In the genomic region with DNA sequence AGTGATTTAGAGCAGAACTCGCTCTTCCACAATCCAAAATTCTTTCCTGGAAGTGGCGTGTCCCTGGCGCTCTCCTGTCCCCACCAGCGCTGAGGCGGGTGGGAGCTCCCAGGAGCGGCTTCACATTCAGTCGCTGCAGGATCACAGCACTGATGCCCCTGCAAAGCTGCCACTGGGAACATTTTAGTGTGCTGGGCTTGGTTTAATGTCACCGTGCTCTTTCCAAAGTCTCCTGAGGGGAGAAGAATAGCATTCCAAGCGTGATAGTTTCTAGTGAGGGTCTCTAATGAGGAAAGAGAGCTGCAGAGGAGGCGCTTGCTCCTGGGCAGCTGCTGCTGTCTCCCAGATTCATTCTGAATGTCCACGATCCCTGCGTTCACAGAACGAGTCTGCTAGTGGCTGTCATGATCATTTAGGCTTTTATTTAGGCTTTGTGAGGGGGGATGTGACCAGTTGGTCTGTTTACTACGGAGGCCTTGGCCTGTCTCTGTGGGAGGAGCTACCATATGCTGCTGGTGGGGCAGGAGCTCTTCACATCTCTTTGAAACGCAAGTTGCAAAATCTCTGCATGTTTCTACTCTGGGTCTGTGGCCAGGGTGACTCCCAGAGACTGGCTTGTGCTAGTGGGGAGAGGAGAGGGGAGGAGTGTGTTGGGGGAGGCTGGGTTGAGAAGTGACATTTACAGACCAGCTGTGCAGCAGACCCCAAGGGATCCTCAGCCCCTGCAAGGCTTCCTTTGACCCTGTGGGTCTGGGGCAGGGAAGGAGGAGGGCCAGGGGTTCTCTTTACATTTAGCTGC, we compare ENCODE assay signal across 13 cellular contexts. TPM values are rescaled to one million over a fixed set of nuclear protein-coding genes. Genes with fewer than 3 reads are reported as not detected.
DNase-seq lines count a peak whose midpoint lies in the region; ATAC-seq and TF ChIP-seq lines count a peak whose summit lies in the region.
"Had no signal": no experiment of that assay in that cellular context is flagged by ENCODE, and none has a peak within 500 bp of the region (broad histone marks: within the 10 kb centered on the region; RNA-seq: fewer than 3 reads in every experiment).

No MANE protein-coding gene starts in this region.

- H3K9me3 Mint-ChIP-seq in osteocyte (ENCODE audit: unreplicated experiment) (peaks cover 5% of the 10 kb centered on the region), chondrocyte (ENCODE audit: low read depth) (no peaks in the 10 kb centered on the region)

- WGBS in heart right ventricle, 2 donors: 51 to 61% methylated on average over 15 of the region's 15 CpGs

- H3K27ac Mint-ChIP-seq in osteocyte (ENCODE audit: unreplicated experiment): no peak overlapping the region
- H3K27ac Mint-ChIP-seq in chondrocyte (ENCODE audit: unreplicated experiment): no peak overlapping the region
- H3K27ac Mint-ChIP-seq: activated CD8-positive, alpha-beta memory T cell treated with anti-CD3 and anti-CD28 coated beads, Interleukin-2, amount 10 ng/mL, durations not matched to agents 7 days and 5 days had no signal

- H3K4me3 Mint-ChIP-seq in osteocyte (ENCODE audit: unreplicated experiment) (no peak overlapping the region), chondrocyte (ENCODE audit: unreplicated experiment) (no peak overlapping the region)
- H3K4me3 Mint-ChIP-seq: activated CD8-positive, alpha-beta memory T cell treated with anti-CD3 and anti-CD28 coated beads, Interleukin-2, amount 10 ng/mL, durations not matched to agents 7 days and 5 days had no signal

- DNase-seq in SK-N-DZ (ENCODE audit: low spot score) (peak; percentile 71), heart right ventricle (no peak), osteocyte (ENCODE audit: extremely low spot score, unreplicated experiment) (peak; percentile 66), pons (ENCODE audit: low spot score) (no peak), chondrocyte (ENCODE audit: low spot score) (no peak), NCI-H1694 treated with DMSO at 0.1 percent for 48 hours (lab: John Stamatoyannopoulos, UW) (no peak)
- DNase-seq: activated CD8-positive, alpha-beta memory T cell treated with anti-CD3 and anti-CD28 coated beads, Interleukin-2, amount 10 ng/mL, durations not matched to agents 7 days and 5 days; NCI-H2029 treated with DMSO at 0.1 percent for 48 hours had no signal

- no peaks in the 10 kb centered on the region for H4K20me1 ChIP-seq in BLaER1 treated with 17β-estradiol and CSF1 and Interleukin-3, amounts not matched to agents 10 nM and 100 nM

- H3K27me3 ChIP-seq in BLaER1 treated with 17β-estradiol and CSF1 and Interleukin-3, amounts not matched to agents 10 nM and 100 nM: no peaks in the 10 kb centered on the region
- H3K27me3 ChIP-seq in heart right ventricle: peaks cover 0 to 9% (median 0%) of the 10 kb centered on the region in 7 donors

- ATAC-seq in heart right ventricle (peak; percentile 44 to 83 (median 68)), GM19463 (IDR thresholded peaks at IDR 0.05; ENCODE audit: unreplicated experiment) (no peak)
- ATAC-seq: activated CD8-positive, alpha-beta memory T cell treated with anti-CD3 and anti-CD28 coated beads, Interleukin-2, amount 10 ng/mL, durations not matched to agents 7 days and 5 days; activated naive CD4-positive, alpha-beta T cell treated with anti-CD3 and anti-CD28 coated beads, Interleukin-2, amount 50 U/mL, for 72 hours had no signal

- H3K4me1 ChIP-seq in BLaER1 treated with 17β-estradiol and CSF1 and Interleukin-3, amounts not matched to agents 10 nM and 100 nM: peaks cover 35 to 55% (median 47%) of the 10 kb centered on the region in 10 experiments
- peaks cover 0 to 25% (median 15%) of the 10 kb centered on the region in 9 donors for H3K4me1 ChIP-seq in heart right ventricle

- H3K36me3 Mint-ChIP-seq in osteocyte (ENCODE audit: unreplicated experiment) (no peaks in the 10 kb centered on the region), chondrocyte (ENCODE audit: low read depth) (no peaks in the 10 kb centered on the region)
- H3K36me3 Mint-ChIP-seq: activated naive CD4-positive, alpha-beta T cell treated with anti-CD3 and anti-CD28 coated beads, Interleukin-2, amount 50 U/mL, for 72 hours had no signal

- H3K4me2 ChIP-seq in BLaER1 treated with 17β-estradiol and CSF1 and Interleukin-3, amounts not matched to agents 10 nM and 100 nM: peak overlapping the region; percentile 74 to 93 (median 84)

- intact Hi-C loops in heart right ventricle (cut with DNase I): no loop called here

- H3K9ac ChIP-seq in BLaER1 treated with 17β-estradiol and CSF1 and Interleukin-3, amounts not matched to agents 10 nM and 100 nM: peak overlapping the region in 8 of 11 experiments; percentile 38 to 72 (median 55); a peak in 15 of 22 replicates

- H3K36me3 ChIP-seq in BLaER1 treated with 17β-estradiol and CSF1 and Interleukin-3, amounts not matched to agents 10 nM and 100 nM: no peaks in the 10 kb centered on the region
- H3K36me3 ChIP-seq in heart right ventricle: no peaks in the 10 kb centered on the region
- H3K36me3 ChIP-seq: neutrophil had no signal

- H3K27me3 Mint-ChIP-seq in osteocyte (ENCODE audit: unreplicated experiment) (peaks cover 19% of the 10 kb centered on the region), chondrocyte (ENCODE audit: low read depth) (no peaks in the 10 kb centered on the region)

- H3K27ac ChIP-seq in BLaER1 treated with 17β-estradiol and CSF1 and Interleukin-3, amounts not matched to agents 10 nM and 100 nM: peak overlapping the region in 9 of 11 experiments; percentile 35 to 83 (median 69); a peak in 17 of 22 replicates
- peak overlapping the region in 5 of 10 donors; percentile 1 to 51 (median 32) for H3K27ac ChIP-seq in heart right ventricle
- H3K27ac ChIP-seq: neutrophil, SK-N-MC had no signal

- H3K4me1 Mint-ChIP-seq in osteocyte (ENCODE audit: unreplicated experiment) (peaks cover 19% of the 10 kb centered on the region), chondrocyte (ENCODE audit: low read depth) (peaks cover 13% of the 10 kb centered on the region)
- H3K4me1 Mint-ChIP-seq: activated CD8-positive, alpha-beta memory T cell treated with anti-CD3 and anti-CD28 coated beads, Interleukin-2, amount 10 ng/mL, durations not matched to agents 7 days and 5 days had no signal

- H3K4me3 ChIP-seq in BLaER1 treated with 17β-estradiol and CSF1 and Interleukin-3, amounts not matched to agents 10 nM and 100 nM: peak overlapping the region in 6 of 10 experiments; percentile 19 to 50 (median 40); a peak in 9 of 20 replicates
- peak overlapping the region in 3 of 10 donors; percentile 1 to 12 (median 12) for H3K4me3 ChIP-seq in heart right ventricle
- H3K4me3 ChIP-seq: SK-N-MC had no signal

- TF ChIP-seq CTCF in heart right ventricle (IDR thresholded peaks at IDR 0.05) (no peak), osteocyte (IDR thresholded peaks at IDR 0.05) (no peak), chondrocyte (IDR thresholded peaks at IDR 0.05) (no peak)

- H3K9me3 ChIP-seq in BLaER1 treated with 17β-estradiol and CSF1 and Interleukin-3, amounts not matched to agents 10 nM and 100 nM (replicated peaks in 1 of 11): peaks cover 17 to 33% (median 23%) of the 10 kb centered on the region in 11 experiments
- H3K9me3 ChIP-seq in heart right ventricle: no peaks in the 10 kb centered on the region
- H3K9me3 ChIP-seq: neutrophil had no signal

RNA-seq across cellular contexts. Expression of gene OLFML3, which starts 23.4 kb away (rescaled TPM):
- polyA plus RNA-seq in SK-N-DZ (2014; cell fraction: cytosol; rRNA removed): 12.2 and 12.3 TPM in 2 replicates
- polyA plus RNA-seq in SK-N-DZ (2014; cell fraction: nucleus; rRNA removed): 5.3 and 6.9 TPM in 2 replicates
- total RNA-seq in heart right ventricle (10 to 100 TPM in 7 of 10 donors, 1 to 10 TPM in 3; 6.1 to 19.7 (median 11.0) TPM), osteocyte (36.5 and 37.0 TPM in 2 replicates), chondrocyte (33.1 to 44.2 TPM (median 34.9 TPM) in 3 replicates)
- 10 to 100 TPM; 10.3 to 11.4 TPM for polyA plus RNA-seq in heart right ventricle

Comparison
In these comparisons a context has a peak if more than half of its experiments do, and no peak if none do; other contexts are left out.
1. DNase-seq: peak in SK-N-DZ (single experiment) and osteocyte (single experiment); none in heart right ventricle (0 of 2), pons (single experiment), chondrocyte (single experiment) and NCI-H1694 treated with DMSO at 0.1 percent for 48 hours (single experiment).